8 cellular contexts compared by ENCODE assay signal in genomic region chr16:21656795-21657768, GRCh38. TPM values are rescaled to one million over a fixed set of nuclear protein-coding genes. Genes with fewer than 3 reads are reported as not detected.
A peak's percentile ranks its signal among the peaks of the same experiment; 100 is the strongest.
DNase-seq lines count a peak whose midpoint lies in the region; ATAC-seq and TF ChIP-seq lines count a peak whose summit lies in the region.

No MANE protein-coding gene starts in this region.

- TF ChIP-seq CTCF in left ventricle myocardium inferior (IDR thresholded peaks at IDR 0.05; ENCODE audit: borderline replicate concordance), result peak; percentile 89
- TF ChIP-seq CTCF in cardiac fibroblast (IDR thresholded peaks at IDR 0.05; ENCODE audit: low read depth, low read length), result peak; percentile 80
- TF ChIP-seq CTCF in liver (IDR thresholded peaks at IDR 0.05; ENCODE audit: low read depth, low read length, missing input control), result peak; percentile 76

- ATAC-seq in GM18907 (IDR thresholded peaks at IDR 0.05; ENCODE audit: unreplicated experiment), result no peak

- intact Hi-C loops in left ventricle myocardium inferior (cut with micrococcal nuclease) (no loop called here), cardiac septum (cut with DNase I) (loop anchor here (2.0 kb wide), 1 partner anchor 52 kb away; no protein-coding TSS in a partner anchor)

- TF ChIP-seq RAD21 in liver (IDR thresholded peaks at IDR 0.05), result peak; percentile 76 to 85

- no peak overlapping the region for H3K4me3 ChIP-seq in left ventricle myocardium inferior
- H3K4me3 ChIP-seq in cardiac fibroblast (replicated peaks in 1 of 2; ENCODE audit: low read depth in 2 of 2, low read length in 2 of 2), result no peak overlapping the region
- no peak overlapping the region for H3K4me3 ChIP-seq in liver (ENCODE audit: low read depth in 1 of 3, low read length in 3 of 3)

- no peaks in the 10 kb centered on the region for H3K27me3 ChIP-seq in left ventricle myocardium inferior (ENCODE audit: low read depth)
- H3K27me3 ChIP-seq in liver (ENCODE audit: control insufficient read depth in 4 of 4, insufficient read depth in 4 of 4, low read length in 3 of 4), result no peaks in the 10 kb centered on the region

- 13% methylated on average over 4 of the region's 4 CpGs for WGBS in liver

- H3K4me1 ChIP-seq in left ventricle myocardium inferior (peaks cover 10% of the 10 kb centered on the region), liver (ENCODE audit: control insufficient read depth in 4 of 4, insufficient read depth in 4 of 4, low read length in 3 of 4) (no peaks in the 10 kb centered on the region)

- peak overlapping the region in 1 of 2 donors; percentile 45 for H3K9ac ChIP-seq in liver (ENCODE audit: low read depth in 1 of 2, low read length in 2 of 2)

- H3K27ac ChIP-seq in left ventricle myocardium inferior (replicated peaks), result no peak overlapping the region
- H3K27ac ChIP-seq in liver (ENCODE audit: low read depth in 1 of 2, low read length in 2 of 2), result no peak overlapping the region

- DNase-seq in left ventricle myocardium inferior (no peak), cardiac septum (ENCODE audit: low spot score) (no peak), HPDE6-E6E7 (ENCODE audit: extremely low spot score) (peak; percentile 55), RKO (ENCODE audit: low spot score) (peak; percentile 65), cardiac fibroblast (ENCODE audit: low read depth in 2 of 2) (peak; percentile 71 to 75), GF-D8 (lab: John Stamatoyannopoulos, UW) (no peak)

- H3K9me3 ChIP-seq in left ventricle myocardium inferior (replicated peaks) (no peaks in the 10 kb centered on the region), liver (ENCODE audit: control insufficient read depth in 4 of 4, low read length in 3 of 4) (no peaks in the 10 kb centered on the region)

- H3K36me3 ChIP-seq in left ventricle myocardium inferior (peaks cover 10% of the 10 kb centered on the region), liver (ENCODE audit: control insufficient read depth in 4 of 4, insufficient read depth in 3 of 4, low read depth in 1 of 4, low read length in 3 of 4) (peaks cover 0 to 3% (median under 1%) of the 10 kb centered on the region in 4 donors)

TF ChIP-seq in liver, 16 proteins besides CTCF, POLR2A, EP300 and RAD21:
- TF ChIP-seq FOXA1 (IDR thresholded peaks at IDR 0.05), result no peak
- TF ChIP-seq YY1 (IDR thresholded peaks at IDR 0.05), result no peak
- no peak for TF ChIP-seq ZBTB33 (IDR thresholded peaks at IDR 0.05)
- TF ChIP-seq HNF4G (IDR thresholded peaks at IDR 0.05), result no peak
- no peak for TF ChIP-seq TAF1 (conservative IDR thresholded peaks at IDR 0.05)
- TF ChIP-seq HNF4A (conservative IDR thresholded peaks at IDR 0.05), result no peak
- TF ChIP-seq, protein P1, sequence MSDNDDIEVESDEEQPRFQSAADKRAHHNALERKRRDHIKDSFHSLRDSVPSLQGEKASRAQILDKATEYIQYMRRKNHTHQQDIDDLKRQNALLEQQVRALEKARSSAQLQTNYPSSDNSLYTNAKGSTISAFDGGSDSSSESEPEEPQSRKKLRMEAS (IDR thresholded peaks at IDR 0.05), result no peak
- no peak for TF ChIP-seq JUND (IDR thresholded peaks at IDR 0.05)
- TF ChIP-seq, protein P2, sequence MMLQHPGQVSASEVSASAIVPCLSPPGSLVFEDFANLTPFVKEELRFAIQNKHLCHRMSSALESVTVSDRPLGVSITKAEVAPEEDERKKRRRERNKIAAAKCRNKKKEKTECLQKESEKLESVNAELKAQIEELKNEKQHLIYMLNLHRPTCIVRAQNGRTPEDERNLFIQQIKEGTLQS (IDR thresholded peaks at IDR 0.05), result no peak
- no peak for TF ChIP-seq RXRA (IDR thresholded peaks at IDR 0.05)
- TF ChIP-seq SP1 (IDR thresholded peaks at IDR 0.05), result no peak
- no peak for TF ChIP-seq GABPA (IDR thresholded peaks at IDR 0.05 in 1 of 2, conservative IDR thresholded peaks at IDR 0.05 in 1 of 2)
- TF ChIP-seq EGR1 (IDR thresholded peaks at IDR 0.05; ENCODE audit: low read depth in 2 of 2), result no peak
- no peak for TF ChIP-seq FOXA2 (IDR thresholded peaks at IDR 0.05)
- TF ChIP-seq REST (IDR thresholded peaks at IDR 0.05), result no peak
- no peak for TF ChIP-seq NR2F2 (IDR thresholded peaks at IDR 0.05)

RNA-seq across cellular contexts. Expression of gene IGSF6, which starts 4.7 kb away (rescaled TPM):
- total RNA-seq in left ventricle myocardium inferior (3.6 TPM), cardiac septum (2.3 TPM), liver (10 to 100 TPM in 1 of 2 donors, 1 to 10 TPM in 1; 5.2 to 27.3 TPM)
- 1 to 10 TPM; 2.6 to 5.7 TPM for polyA plus RNA-seq in liver

RNA-seq across cellular contexts. Expression of gene OTOA, which starts 6.7 kb away (rescaled TPM):
- total RNA-seq in left ventricle myocardium inferior (0.11 TPM), cardiac septum (0.11 TPM), liver (under 1 TPM; 0.05 to 0.17 TPM)
- polyA plus RNA-seq in liver, result under 1 TPM; 0.10 TPM

RNA-seq across cellular contexts. Expression of gene METTL9, which starts 57.7 kb away (rescaled TPM):
- total RNA-seq in left ventricle myocardium inferior, result 47.8 TPM
- total RNA-seq in cardiac septum, result 56.1 TPM
- total RNA-seq in liver, result 10 to 100 TPM; 22.8 to 57.3 TPM
- 10 to 100 TPM in 1 of 2 donors, 1 to 10 TPM in 1; 9.3 to 11.6 TPM for polyA plus RNA-seq in liver

Comparison
In these comparisons a context has a peak if more than half of its experiments do, and no peak if none do; other contexts are left out.
1. DNase-seq: peak in HPDE6-E6E7 (single experiment), RKO (single experiment) and cardiac fibroblast (2 of 2); none in left ventricle myocardium inferior (single experiment), cardiac septum (single experiment) and GF-D8 (single experiment).
2. Peak in every context shown above with its lines, with median percentiles within 50 percentile points of each other: CTCF ChIP-seq.